30 cellular contexts compared by ENCODE assay signal in the genomic region with DNA sequence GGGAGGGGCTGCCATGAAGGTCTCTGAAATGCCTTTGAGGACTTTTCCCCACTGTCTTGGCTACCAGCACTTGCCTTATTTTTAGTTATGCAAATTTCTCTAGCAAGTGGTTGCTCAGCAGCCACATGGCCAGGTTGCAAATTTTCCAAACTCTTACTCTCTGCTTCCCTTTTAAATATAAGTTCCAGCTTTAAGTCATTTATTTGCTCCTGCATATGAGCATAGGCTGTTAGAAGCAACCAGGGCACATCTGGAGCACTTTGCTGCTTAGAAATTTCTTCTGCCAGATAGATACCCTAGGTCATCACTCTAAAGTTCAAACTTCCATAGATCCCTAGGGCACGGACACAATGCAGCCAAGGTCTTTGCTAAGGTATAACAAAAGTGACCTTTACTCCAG. TPM values are rescaled to one million over a fixed set of nuclear protein-coding genes. Genes with fewer than 3 reads are reported as not detected.
"Had no signal": no experiment of that assay in that cellular context is flagged by ENCODE, and none has a peak within 500 bp of the region (broad histone marks: within the 10 kb centered on the region; RNA-seq: fewer than 3 reads in every experiment).

No MANE protein-coding gene starts in this region.

- H3K36me3 ChIP-seq: colonic mucosa, esophagus squamous epithelium, gastrocnemius medialis, heart right ventricle, lower lobe of right lung had no signal

- ATAC-seq: effector memory CD8-positive, alpha-beta T cell; esophagus mucosa; gastrocnemius medialis; heart right ventricle; left colon; left ventricle myocardium superior; lower lobe of right lung; mucosa of descending colon; naive thymus-derived CD8-positive, alpha-beta T cell had no signal

- H3K36me3 Mint-ChIP-seq: immature natural killer cell; naive thymus-derived CD8-positive, alpha-beta T cell had no signal

- H3K27ac ChIP-seq: colonic mucosa, epithelial cell of prostate, esophagus squamous epithelium, gastrocnemius medialis, heart right ventricle, lower lobe of right lung had no signal

- H3K9me3 Mint-ChIP-seq: effector memory CD8-positive, alpha-beta T cell had no signal

- H3K9me3 ChIP-seq: colonic mucosa, gastrocnemius medialis had no signal

- H3K4me3 Mint-ChIP-seq: dendritic cell treated with granulocyte-macrophage colony-stimulating factor and Interleukin-4, amounts not matched to agents 40 ng/mL and 50 ng/mL, for 4 days; effector memory CD8-positive, alpha-beta T cell; endodermal cell; immature natural killer cell; mesothelial cell of epicardium; naive B cell; naive thymus-derived CD8-positive, alpha-beta T cell had no signal

- H3K27me3 ChIP-seq: colonic mucosa, esophagus squamous epithelium, gastrocnemius medialis, heart right ventricle had no signal

- DNase-seq: colonic mucosa; cortex of kidney; effector CD8-positive, alpha-beta T cell; effector memory CD8-positive, alpha-beta T cell; endodermal cell; erythroblast; esophagus squamous epithelium; foreskin fibroblast; foreskin melanocyte; gastrocnemius medialis; glutamatergic neuron; head of caudate nucleus; heart right ventricle; hippocampal formation; immature natural killer cell; islet precursor cell; kidney; kidney glomerular epithelial cell; left colon; left ventricle myocardium superior; lower lobe of right lung; mesenchymal stem cell; mucosa of descending colon; naive B cell; naive thymus-derived CD8-positive, alpha-beta T cell had no signal

- H3K4me1 ChIP-seq: colonic mucosa, esophagus squamous epithelium, heart right ventricle, lower lobe of right lung had no signal

- H3K4me3 ChIP-seq: colonic mucosa, esophagus squamous epithelium, gastrocnemius medialis, heart right ventricle, lower lobe of right lung, mucosa of descending colon had no signal

- H3K27ac Mint-ChIP-seq: dendritic cell treated with granulocyte-macrophage colony-stimulating factor and Interleukin-4, amounts not matched to agents 40 ng/mL and 50 ng/mL, for 4 days; effector memory CD8-positive, alpha-beta T cell; endodermal cell; immature natural killer cell; mesothelial cell of epicardium; naive thymus-derived CD8-positive, alpha-beta T cell had no signal

- FAIRE-seq: endometrium, kidney had no signal

- H3K4me1 Mint-ChIP-seq: immature natural killer cell; naive B cell; naive thymus-derived CD8-positive, alpha-beta T cell had no signal

- H3K27me3 Mint-ChIP-seq: dendritic cell treated with granulocyte-macrophage colony-stimulating factor and Interleukin-4, amounts not matched to agents 40 ng/mL and 50 ng/mL, for 4 days had no signal

RNA-seq across cellular contexts. Expression of a gene that starts 44.8 kb away (rescaled TPM):
- total RNA-seq: naive thymus-derived CD8-positive, alpha-beta T cell had no signal
- polyA plus RNA-seq: immature natural killer cell; naive thymus-derived CD8-positive, alpha-beta T cell had no signal
